ENCODE assay signal across 8 cellular contexts in genomic region chr2:65431417-65432226, GRCh38.
DNase-seq lines count a peak whose midpoint lies in the region; ATAC-seq and TF ChIP-seq lines count a peak whose summit lies in the region.

No MANE protein-coding gene starts in this region.

- ATAC-seq in GM21390 (IDR thresholded peaks at IDR 0.05; ENCODE audit: unreplicated experiment) (peak; percentile 34), SK-N-SH treated with all-trans-retinoic acid at 6 μM for 48 hours (peak; percentile 19)

- DNase-seq in D341Med (ENCODE audit: low spot score) (peak; percentile 69), HuH-7 (ENCODE audit: low spot score) (peak; percentile 36), anterior cingulate cortex (lab: John Stamatoyannopoulos, UW) (peak in 49 of 58 donors; percentile 15 to 81 (median 55)), hepatic stellate cell (ENCODE audit: low spot score) (peak; percentile 37), retina (peak; percentile 89), GOT3 (lab: John Stamatoyannopoulos, UW) (no peak)

TF ChIP-seq in SK-N-SH treated with all-trans-retinoic acid at 6 μM for 48 hours, 23 proteins besides CTCF, POLR2A, EP300 and RAD21:
- no peak for TF ChIP-seq ZNF70 (CRISPR knock-in tag; IDR thresholded peaks at IDR 0.05)
- TF ChIP-seq RARB (CRISPR knock-in tag; IDR thresholded peaks at IDR 0.05): no peak
- no peak for TF ChIP-seq ZNF8 (CRISPR knock-in tag; IDR thresholded peaks at IDR 0.05)
- TF ChIP-seq SNAI2 (CRISPR knock-in tag; IDR thresholded peaks at IDR 0.05): no peak
- TF ChIP-seq BACH2 (CRISPR knock-in tag; IDR thresholded peaks at IDR 0.05; ENCODE audit: borderline replicate concordance): no peak
- TF ChIP-seq ZNF565 (CRISPR knock-in tag; conservative IDR thresholded peaks at IDR 0.05; ENCODE audit: low read depth): no peak
- no peak for TF ChIP-seq ESRRG (CRISPR knock-in tag; IDR thresholded peaks at IDR 0.05)
- no peak for TF ChIP-seq CREB5 (CRISPR knock-in tag; IDR thresholded peaks at IDR 0.05; ENCODE audit: low read depth)
- TF ChIP-seq ZC3H10 (CRISPR knock-in tag; IDR thresholded peaks at IDR 0.05): no peak
- TF ChIP-seq TSHZ2 (CRISPR knock-in tag; IDR thresholded peaks at IDR 0.05): no peak
- TF ChIP-seq GLIS3 (CRISPR knock-in tag; IDR thresholded peaks at IDR 0.05): no peak
- no peak for TF ChIP-seq ARNTL (CRISPR knock-in tag; IDR thresholded peaks at IDR 0.05; ENCODE audit: borderline replicate concordance, low read depth)
- TF ChIP-seq TOX (CRISPR knock-in tag; IDR thresholded peaks at IDR 0.05; ENCODE audit: borderline replicate concordance): no peak
- no peak for TF ChIP-seq OSR1 (CRISPR knock-in tag; IDR thresholded peaks at IDR 0.05)
- no peak for TF ChIP-seq ZFP30 (CRISPR knock-in tag; IDR thresholded peaks at IDR 0.05)
- no peak for TF ChIP-seq POU6F1 (CRISPR knock-in tag; IDR thresholded peaks at IDR 0.05; ENCODE audit: borderline replicate concordance, low read depth)
- TF ChIP-seq PATZ1 (CRISPR knock-in tag; IDR thresholded peaks at IDR 0.05; ENCODE audit: borderline replicate concordance): no peak
- TF ChIP-seq CSRNP3 (CRISPR knock-in tag; IDR thresholded peaks at IDR 0.05): no peak
- TF ChIP-seq TCF4 (CRISPR knock-in tag; IDR thresholded peaks at IDR 0.05; ENCODE audit: borderline replicate concordance): no peak
- no peak for TF ChIP-seq ISL1 (CRISPR knock-in tag; IDR thresholded peaks at IDR 0.05)
